ENCODE assay signal across 11 cellular contexts in genomic region chr3:72113964-72114363, GRCh38.
"Had no signal": no experiment of that assay in that cellular context is flagged by ENCODE, and none has a peak within 500 bp of the region (broad histone marks: within the 10 kb centered on the region; RNA-seq: fewer than 3 reads in every experiment).

No MANE protein-coding gene starts in this region.

- H3K9me3 ChIP-seq: HAP-1 had no signal

- DNase-seq: GM23248, GOT3, H7, H9, HCEC 1CT, HFFc6 had no signal

- ATAC-seq: GM23338, HCT116 had no signal

- H3K4me3 Mint-ChIP-seq: GM23338, H9, HFFc6 had no signal

- FAIRE-seq: H1, H54 had no signal

- H3K9ac ChIP-seq: GM23248 had no signal

- H3K4me1 ChIP-seq: HAP-1 had no signal

- H3K9me3 Mint-ChIP-seq: GM23338, H9, HFFc6 had no signal

- H3K4me3 ChIP-seq: GM23248, GM23338, HAP-1 had no signal

- H2AFZ ChIP-seq: GM23248, GM23338 had no signal

- H3K4me2 ChIP-seq: GM23338 had no signal

- H3K27ac ChIP-seq: GM23248 had no signal

- H3K27ac Mint-ChIP-seq: GM23338, HFFc6 had no signal

- H3K36me3 ChIP-seq: HAP-1 had no signal
